Comparison of ENCODE assay signal across 23 cellular contexts in the genomic region with DNA sequence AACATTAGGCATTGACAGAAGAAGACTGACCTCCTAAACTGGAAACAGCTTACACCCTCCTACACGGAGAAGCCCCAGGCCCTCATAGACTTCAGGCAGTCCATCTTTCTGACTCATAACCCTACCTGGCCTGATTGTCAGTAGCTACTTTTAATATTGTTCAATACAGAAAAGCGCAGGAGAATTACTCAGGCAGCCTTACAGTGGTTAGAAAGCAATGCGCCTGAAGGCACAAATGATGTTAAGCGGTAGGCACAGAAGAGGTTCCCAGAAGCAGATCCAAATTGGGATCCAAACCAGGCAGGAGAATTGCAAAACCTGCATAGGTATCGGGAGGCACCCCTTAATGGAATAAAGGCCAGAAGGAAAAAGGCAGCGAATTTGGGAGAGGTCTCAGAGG. TPM values are rescaled to one million over a fixed set of nuclear protein-coding genes. Genes with fewer than 3 reads are reported as not detected.
"Had no signal": no experiment of that assay in that cellular context is flagged by ENCODE, and none has a peak within 500 bp of the region (broad histone marks: within the 10 kb centered on the region; RNA-seq: fewer than 3 reads in every experiment).

No MANE protein-coding gene starts in this region.

- H3K9me3 ChIP-seq: thyroid gland had no signal

- H3K4me3 ChIP-seq: heart right ventricle, left ventricle myocardium inferior, mucosa of descending colon, thyroid gland had no signal

- DNase-seq: activated CD4-positive, alpha-beta memory T cell treated with anti-CD3 and anti-CD28 coated beads for 36 hours; activated CD4-positive, alpha-beta T cell treated with anti-CD3 and anti-CD28 coated beads for 4 hours; activated CD4-positive, CD25-positive, alpha-beta regulatory T cell; activated T-cell treated with anti-CD3 and anti-CD28 coated beads, Interleukin-2, amount 50 U/mL, for 1 hour; aorta; caudate nucleus; effector memory CD4-positive, alpha-beta T cell; heart right ventricle; left ventricle myocardium inferior; mucosa of descending colon; nephron progenitor cell; stimulated activated CD4-positive, alpha-beta T cell treated with anti-CD3 and anti-CD28 coated beads, Interleukin-2, amount 100 ng/mL, for 48 hours; stimulated activated naive CD4-positive, alpha-beta T cell; SW 1271; T-helper 17 cell; thyroid gland had no signal

- H3K4me1 ChIP-seq: parathyroid adenoma had no signal

- H3K36me3 ChIP-seq: thyroid gland had no signal

- H3K27me3 ChIP-seq: heart right ventricle, thyroid gland had no signal

- ATAC-seq: activated naive CD4-positive, alpha-beta T cell treated with anti-CD3 and anti-CD28 coated beads, Interleukin-2, amount 50 U/mL, for 72 hours; heart right ventricle; mucosa of descending colon; sciatic nerve; T-helper 17 cell had no signal

- H3K27ac ChIP-seq: heart right ventricle, left ventricle myocardium inferior, parathyroid adenoma, thyroid gland had no signal

RNA-seq across cellular contexts. Expression of a gene that starts 57.7 kb away (rescaled TPM):
- total RNA-seq: activated CD4-positive, alpha-beta memory T cell treated with anti-CD3 and anti-CD28 coated beads for 36 hours; activated naive CD4-positive, alpha-beta T cell treated with anti-CD3 and anti-CD28 coated beads, Interleukin-2, amount 50 U/mL, for 72 hours; aorta; dermis microvascular lymphatic vessel endothelial cell; fibroblast of villous mesenchyme; heart right ventricle; left ventricle myocardium inferior; mucosa of descending colon; sciatic nerve; T-helper 17 cell; thyroid gland; ureter had no signal
- polyA plus RNA-seq: adipose tissue, aorta, heart right ventricle had no signal
